Comparison of ENCODE assay signal across 8 cellular contexts in the genomic region with DNA sequence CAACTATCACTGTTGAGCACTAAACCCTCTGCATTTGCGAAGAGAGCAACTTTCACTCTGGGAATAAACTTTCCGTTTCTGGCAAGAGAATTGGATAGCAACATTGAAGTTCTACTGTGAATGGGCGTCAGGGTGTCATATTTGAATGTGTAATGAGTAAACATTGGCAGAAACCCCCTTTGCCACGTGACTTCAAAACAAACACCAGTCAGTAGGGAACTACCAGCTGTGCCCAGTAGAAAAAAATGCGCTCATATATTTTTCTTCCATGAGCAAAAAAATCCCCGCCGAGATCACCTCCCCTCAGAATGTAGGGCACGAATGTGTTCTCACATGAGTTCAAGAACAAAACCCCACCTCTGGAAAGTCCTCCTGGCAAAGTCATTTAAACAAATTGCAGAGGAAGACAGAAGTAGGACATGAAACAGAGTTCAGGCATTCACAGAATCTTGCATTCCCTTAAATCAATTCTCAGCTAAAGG.
DNase-seq lines count a peak whose midpoint lies in the region; ATAC-seq, FAIRE-seq and TF ChIP-seq lines count a peak whose summit lies in the region.

No MANE protein-coding gene starts in this region.

- H3K4me3 Mint-ChIP-seq in GM23338, result no peak overlapping the region

- H3K27me3 ChIP-seq in pancreas (no peaks in the 10 kb centered on the region), GM23338 (ENCODE audit: insufficient read depth) (no peaks in the 10 kb centered on the region), spleen (replicated peaks in 1 of 7) (no peaks in the 10 kb centered on the region)

- no peaks in the 10 kb centered on the region for H3K79me2 ChIP-seq in GM23338 (replicated peaks; ENCODE audit: insufficient read depth)

- peaks cover 52 to 62% (median 59%) of the 10 kb centered on the region in 3 donors for H3K4me1 ChIP-seq in pancreas
- H3K4me1 ChIP-seq in GM23338 (ENCODE audit: insufficient read depth), result peaks cover 8% of the 10 kb centered on the region
- H3K4me1 ChIP-seq in spleen, result peaks cover 0 to 64% (median 19%) of the 10 kb centered on the region in 6 donors

- no peak overlapping the region for H2AFZ ChIP-seq in GM23338

- no peaks in the 10 kb centered on the region for H3K36me3 Mint-ChIP-seq in GM23338 (ENCODE audit: low read depth)

- H3K4me3 ChIP-seq in pancreas (peak overlapping the region in 2 of 4 donors; percentile 17 to 22), GM23338 (no peak overlapping the region), spleen (no peak overlapping the region)

- WGBS in pancreas, 2 donors, result 7 to 11% methylated on average over 8 of the region's 8 CpGs
- 56 to 73% (median 65%) methylated on average over 8 of the region's 8 CpGs for whole genome bisulfite sequencing in spleen, 5 donors

- H3K36me3 ChIP-seq in pancreas (no peaks in the 10 kb centered on the region), GM23338 (ENCODE audit: insufficient read depth) (no peaks in the 10 kb centered on the region), spleen (no peaks in the 10 kb centered on the region)

- TF ChIP-seq POLR2A in spleen (IDR thresholded peaks at IDR 0.05), result no peak

- peak; percentile 72 for FAIRE-seq in pancreas (lab: Jason Lieb, UNC)

- intact Hi-C loops in pancreas (cut with DNase I), result no loop called here
- intact Hi-C loops in spleen (cut with DNase I; ENCODE audit: low total_unique reads), result no loop called here

- peak; percentile 30 for DNase-seq in NCI-H2227 (lab: John Stamatoyannopoulos, UW; ENCODE audit: unreplicated experiment)
- DNase-seq in central memory CD4-positive, alpha-beta T cell, result peak; percentile 74
- peak in 4 of 6 donors; percentile 47 to 91 (median 86) for DNase-seq in pancreas
- DNase-seq in GM23338 (ENCODE audit: low spot score), result no peak
- DNase-seq in activated gamma-delta T cell treated with Interleukin-2 at 50 U/mL for 16 hours, result no peak
- no peak for DNase-seq in spleen

- H3K9me3 Mint-ChIP-seq in GM23338, result no peaks in the 10 kb centered on the region

- H3K9me2 ChIP-seq in GM23338 (ENCODE audit: insufficient read depth), result 0 out of 2 replicates have a peak, but pooled peaks cover 12% of the 10 kb centered on the region

- H3F3A ChIP-seq in GM23338 (replicated peaks; ENCODE audit: low read depth), result no peaks in the 10 kb centered on the region

- H3K4me2 ChIP-seq in GM23338, result no peak overlapping the region

- H4K20me1 ChIP-seq in GM23338 (replicated peaks; ENCODE audit: insufficient read depth), result no peaks in the 10 kb centered on the region

- H3K27ac ChIP-seq in pancreas (peak overlapping the region; percentile 54 to 84 (median 72)), GM23338 (ENCODE audit: low read depth) (no peak overlapping the region), spleen (peak overlapping the region in 2 of 8 donors; percentile 11 to 25)

- ATAC-seq in GM18520 (IDR thresholded peaks at IDR 0.05; ENCODE audit: unreplicated experiment) (peak; percentile 66), HG02642 (IDR thresholded peaks at IDR 0.05; ENCODE audit: poor library complexity, unreplicated experiment) (peak; percentile 72), pancreas (peak; percentile 87 to 95 (median 94)), GM23338 (no peak)

- H3K9me3 ChIP-seq in pancreas (no peaks in the 10 kb centered on the region), spleen (no peaks in the 10 kb centered on the region)

- peaks cover 17% of the 10 kb centered on the region for H3K4me1 Mint-ChIP-seq in GM23338

- H3K27me3 Mint-ChIP-seq in GM23338 (ENCODE audit: insufficient read depth, low read depth, poor library complexity), result no peaks in the 10 kb centered on the region

- no peak overlapping the region for H3K27ac Mint-ChIP-seq in GM23338

- TF ChIP-seq CTCF in pancreas (IDR thresholded peaks at IDR 0.05), result no peak
- TF ChIP-seq CTCF in GM23338 (conservative IDR thresholded peaks at IDR 0.05; ENCODE audit: low read depth in 2 of 2), result no peak
- no peak for TF ChIP-seq CTCF in spleen (IDR thresholded peaks at IDR 0.05 in 8 of 11, conservative IDR thresholded peaks at IDR 0.05 in 3 of 11)

TF ChIP-seq in GM23338, 12 proteins besides CTCF, POLR2A, EP300 and RAD21 (continues in another document):
- TF ChIP-seq ZNF331 (CRISPR knock-in tag; IDR thresholded peaks at IDR 0.05; ENCODE audit: low read depth) (no peak), ZNF114 (CRISPR knock-in tag; IDR thresholded peaks at IDR 0.05) (no peak), POLR2AphosphoS5 (IDR thresholded peaks at IDR 0.05; ENCODE audit: low read depth) (no peak), EZH2phosphoT487 (IDR thresholded peaks at IDR 0.05; ENCODE audit: unreplicated experiment) (no peak), NANOG (IDR thresholded peaks at IDR 0.05; ENCODE audit: borderline replicate concordance) (no peak), JUNB (IDR thresholded peaks at IDR 0.05; ENCODE audit: unreplicated experiment) (no peak), EZH2 (IDR thresholded peaks at IDR 0.05; ENCODE audit: low read depth, unreplicated experiment) (no peak), CREB1 (CRISPR knock-in tag; IDR thresholded peaks at IDR 0.05; ENCODE audit: low read depth) (no peak), STAT1 (IDR thresholded peaks at IDR 0.05; ENCODE audit: unreplicated experiment) (no peak)
- TF ChIP-seq, protein P1, sequence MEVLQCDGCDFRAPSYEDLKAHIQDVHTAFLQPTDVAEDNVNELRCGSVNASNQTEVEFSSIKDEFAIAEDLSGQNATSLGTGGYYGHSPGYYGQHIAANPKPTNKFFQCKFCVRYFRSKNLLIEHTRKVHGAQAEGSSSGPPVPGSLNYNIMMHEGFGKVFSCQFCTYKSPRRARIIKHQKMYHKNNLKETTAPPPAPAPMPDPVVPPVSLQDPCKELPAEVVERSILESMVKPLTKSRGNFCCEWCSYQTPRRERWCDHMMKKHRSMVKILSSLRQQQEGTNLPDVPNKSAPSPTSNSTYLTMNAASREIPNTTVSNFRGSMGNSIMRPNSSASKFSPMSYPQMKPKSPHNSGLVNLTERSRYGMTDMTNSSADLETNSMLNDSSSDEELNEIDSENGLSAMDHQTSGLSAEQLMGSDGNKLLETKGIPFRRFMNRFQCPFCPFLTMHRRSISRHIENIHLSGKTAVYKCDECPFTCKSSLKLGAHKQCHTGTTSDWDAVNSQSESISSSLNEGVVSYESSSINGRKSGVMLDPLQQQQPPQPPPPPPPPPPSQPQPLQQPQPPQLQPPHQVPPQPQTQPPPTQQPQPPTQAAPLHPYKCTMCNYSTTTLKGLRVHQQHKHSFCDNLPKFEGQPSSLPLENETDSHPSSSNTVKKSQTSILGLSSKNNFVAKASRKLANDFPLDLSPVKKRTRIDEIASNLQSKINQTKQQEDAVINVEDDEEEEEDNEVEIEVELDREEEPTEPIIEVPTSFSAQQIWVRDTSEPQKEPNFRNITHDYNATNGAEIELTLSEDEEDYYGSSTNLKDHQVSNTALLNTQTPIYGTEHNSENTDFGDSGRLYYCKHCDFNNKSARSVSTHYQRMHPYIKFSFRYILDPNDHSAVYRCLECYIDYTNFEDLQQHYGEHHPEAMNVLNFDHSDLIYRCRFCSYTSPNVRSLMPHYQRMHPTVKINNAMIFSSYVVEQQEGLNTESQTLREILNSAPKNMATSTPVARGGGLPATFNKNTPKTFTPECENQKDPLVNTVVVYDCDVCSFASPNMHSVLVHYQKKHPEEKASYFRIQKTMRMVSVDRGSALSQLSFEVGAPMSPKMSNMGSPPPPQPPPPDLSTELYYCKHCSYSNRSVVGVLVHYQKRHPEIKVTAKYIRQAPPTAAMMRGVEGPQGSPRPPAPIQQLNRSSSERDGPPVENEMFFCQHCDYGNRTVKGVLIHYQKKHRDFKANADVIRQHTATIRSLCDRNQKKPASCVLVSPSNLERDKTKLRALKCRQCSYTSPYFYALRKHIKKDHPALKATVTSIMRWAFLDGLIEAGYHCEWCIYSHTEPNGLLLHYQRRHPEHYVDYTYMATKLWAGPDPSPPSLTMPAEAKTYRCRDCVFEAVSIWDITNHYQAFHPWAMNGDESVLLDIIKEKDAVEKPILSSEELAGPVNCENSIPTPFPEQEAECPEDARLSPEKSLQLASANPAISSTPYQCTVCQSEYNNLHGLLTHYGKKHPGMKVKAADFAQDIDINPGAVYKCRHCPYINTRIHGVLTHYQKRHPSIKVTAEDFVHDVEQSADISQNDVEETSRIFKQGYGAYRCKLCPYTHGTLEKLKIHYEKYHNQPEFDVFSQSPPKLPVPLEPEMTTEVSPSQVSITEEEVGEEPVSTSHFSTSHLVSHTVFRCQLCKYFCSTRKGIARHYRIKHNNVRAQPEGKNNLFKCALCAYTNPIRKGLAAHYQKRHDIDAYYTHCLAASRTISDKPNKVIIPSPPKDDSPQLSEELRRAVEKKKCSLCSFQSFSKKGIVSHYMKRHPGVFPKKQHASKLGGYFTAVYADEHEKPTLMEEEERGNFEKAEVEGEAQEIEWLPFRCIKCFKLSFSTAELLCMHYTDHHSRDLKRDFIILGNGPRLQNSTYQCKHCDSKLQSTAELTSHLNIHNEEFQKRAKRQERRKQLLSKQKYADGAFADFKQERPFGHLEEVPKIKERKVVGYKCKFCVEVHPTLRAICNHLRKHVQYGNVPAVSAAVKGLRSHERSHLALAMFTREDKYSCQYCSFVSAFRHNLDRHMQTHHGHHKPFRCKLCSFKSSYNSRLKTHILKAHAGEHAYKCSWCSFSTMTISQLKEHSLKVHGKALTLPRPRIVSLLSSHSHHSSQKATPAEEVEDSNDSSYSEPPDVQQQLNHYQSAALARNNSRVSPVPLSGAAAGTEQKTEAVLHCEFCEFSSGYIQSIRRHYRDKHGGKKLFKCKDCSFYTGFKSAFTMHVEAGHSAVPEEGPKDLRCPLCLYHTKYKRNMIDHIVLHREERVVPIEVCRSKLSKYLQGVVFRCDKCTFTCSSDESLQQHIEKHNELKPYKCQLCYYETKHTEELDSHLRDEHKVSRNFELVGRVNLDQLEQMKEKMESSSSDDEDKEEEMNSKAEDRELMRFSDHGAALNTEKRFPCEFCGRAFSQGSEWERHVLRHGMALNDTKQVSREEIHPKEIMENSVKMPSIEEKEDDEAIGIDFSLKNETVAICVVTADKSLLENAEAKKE (CRISPR knock-in tag; IDR thresholded peaks at IDR 0.05), result no peak
- TF ChIP-seq, protein P2, sequence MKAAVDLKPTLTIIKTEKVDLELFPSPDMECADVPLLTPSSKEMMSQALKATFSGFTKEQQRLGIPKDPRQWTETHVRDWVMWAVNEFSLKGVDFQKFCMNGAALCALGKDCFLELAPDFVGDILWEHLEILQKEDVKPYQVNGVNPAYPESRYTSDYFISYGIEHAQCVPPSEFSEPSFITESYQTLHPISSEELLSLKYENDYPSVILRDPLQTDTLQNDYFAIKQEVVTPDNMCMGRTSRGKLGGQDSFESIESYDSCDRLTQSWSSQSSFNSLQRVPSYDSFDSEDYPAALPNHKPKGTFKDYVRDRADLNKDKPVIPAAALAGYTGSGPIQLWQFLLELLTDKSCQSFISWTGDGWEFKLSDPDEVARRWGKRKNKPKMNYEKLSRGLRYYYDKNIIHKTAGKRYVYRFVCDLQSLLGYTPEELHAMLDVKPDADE (IDR thresholded peaks at IDR 0.05), result no peak

Comparison
In these comparisons a context has a peak if more than half of its experiments do, and no peak if none do; other contexts are left out.
1. DNase-seq: peak in NCI-H2227 (single experiment), central memory CD4-positive, alpha-beta T cell (single experiment) and pancreas (4 of 6); none in GM23338 (single experiment), activated gamma-delta T cell treated with Interleukin-2 at 50 U/mL for 16 hours (single experiment) and spleen (single experiment).